Comparison of ENCODE assay signal across 20 cellular contexts in genomic region chr7:132836746-132837145, GRCh38.
DNase-seq lines count a peak whose midpoint lies in the region; ATAC-seq, FAIRE-seq and TF ChIP-seq lines count a peak whose summit lies in the region.
"Had no signal": no experiment of that assay in that cellular context is flagged by ENCODE, and none has a peak within 500 bp of the region (broad histone marks: within the 10 kb centered on the region; RNA-seq: fewer than 3 reads in every experiment).

No MANE protein-coding gene starts in this region.

- H3K4me2 ChIP-seq in H9 (ENCODE audit: insufficient read depth, insufficient read length, low read length) (no peak overlapping the region), astrocyte (ENCODE audit: low read length) (no peak overlapping the region)

- no peak overlapping the region for H3K14ac ChIP-seq in H9 (ENCODE audit: insufficient read depth, low read length)

- H3K9me3 ChIP-seq in H9 (ENCODE audit: control insufficient read depth, low read depth, low read length) (no peaks in the 10 kb centered on the region), astrocyte (ENCODE audit: insufficient read depth, low read depth, low read length) (no peaks in the 10 kb centered on the region)
- H3K9me3 ChIP-seq: gastrocnemius medialis had no signal

- H3K4me3 ChIP-seq in astrocyte (ENCODE audit: insufficient read depth, low read depth, low read length) = no peak overlapping the region
- H3K4me3 ChIP-seq: gastrocnemius medialis had no signal

- H3K4me3 Mint-ChIP-seq in H9 (no peak overlapping the region), astrocyte (ENCODE audit: unreplicated experiment) (no peak overlapping the region), natural killer cell (no peak overlapping the region)
- H3K4me3 Mint-ChIP-seq: activated T-helper 17 cell treated with anti-CD3 and anti-CD28 coated beads, Interleukin-2, amount 50 U/mL, for 72 hours; CD4-positive, CD25-positive, alpha-beta regulatory T cell; central memory CD8-positive, alpha-beta T cell had no signal

- H3K4ac ChIP-seq in H9 (ENCODE audit: low read depth, low read length) = no peak overlapping the region

- peak; percentile 39 for FAIRE-seq in astrocyte (lab: Jason Lieb, UNC)
- FAIRE-seq: A204.1 had no signal

- peaks cover 2% of the 10 kb centered on the region for H3K79me1 ChIP-seq in H9 (ENCODE audit: insufficient read depth, low read depth, low read length, poor library complexity, severe bottlenecking)

- intact Hi-C loops in natural killer cell (cut with micrococcal nuclease) = no loop called here

- H3K27ac ChIP-seq in H9 (ENCODE audit: insufficient read length, low read depth, low read length) (no peak overlapping the region), astrocyte (ENCODE audit: low read depth, low read length) (no peak overlapping the region)
- H3K27ac ChIP-seq: gastrocnemius medialis had no signal

- no peak overlapping the region for H3K9ac ChIP-seq in H9 (ENCODE audit: extremely low read depth, insufficient read length, low read length)
- H3K9ac ChIP-seq in astrocyte (ENCODE audit: low read length) = no peak overlapping the region

- no peak overlapping the region for H4K8ac ChIP-seq in H9 (replicated peaks; ENCODE audit: insufficient read length, low read depth, low read length)

- no peaks in the 10 kb centered on the region for H3K36me3 ChIP-seq in astrocyte (ENCODE audit: insufficient read depth, low read length)
- H3K36me3 ChIP-seq: gastrocnemius medialis had no signal

- TF ChIP-seq CTCF in H9 (conservative IDR thresholded peaks at IDR 0.05) (no peak), astrocyte (IDR thresholded peaks at IDR 0.05; ENCODE audit: insufficient read depth, low read depth, low read length) (no peak), natural killer cell (IDR thresholded peaks at IDR 0.05) (no peak)

- H2BK15ac ChIP-seq in H9 (ENCODE audit: low read depth, low read length) = no peak overlapping the region

- H3K56ac ChIP-seq in H9 (ENCODE audit: insufficient read length, low read depth, low read length) = no peak overlapping the region

- H3K27me3 Mint-ChIP-seq in H9 (ENCODE audit: low read depth) (no peaks in the 10 kb centered on the region), astrocyte (ENCODE audit: low read depth, unreplicated experiment) (no peaks in the 10 kb centered on the region), natural killer cell (ENCODE audit: low read depth in 2 of 2) (no peaks in the 10 kb centered on the region)
- H3K27me3 Mint-ChIP-seq: activated T-helper 17 cell treated with anti-CD3 and anti-CD28 coated beads, Interleukin-2, amount 50 U/mL, for 72 hours; CD4-positive, CD25-positive, alpha-beta regulatory T cell; central memory CD8-positive, alpha-beta T cell had no signal

- no peak overlapping the region for H4K91ac ChIP-seq in H9 (ENCODE audit: insufficient read length, low read depth, low read length)

- ATAC-seq in natural killer cell = no peak
- ATAC-seq in GM21619 (IDR thresholded peaks at IDR 0.05; ENCODE audit: unreplicated experiment) = no peak
- ATAC-seq: activated CD4-positive, CD25-positive, alpha-beta regulatory T cell treated with anti-CD3 and anti-CD28 coated beads, Interleukin-2, amount 50 U/mL, for 24 hours; activated T-helper 17 cell treated with anti-CD3 and anti-CD28 coated beads, Interleukin-2, amount 50 U/mL, for 72 hours; gastrocnemius medialis; stimulated activated naive CD8-positive, alpha-beta T cell treated with anti-CD3 and anti-CD28 coated beads, Interleukin-15, Interleukin-2, amounts not matched to agents 100 U/mL and 50 U/mL, for 24 hours had no signal

- H2AK5ac ChIP-seq in H9 (ENCODE audit: insufficient read length, low read length) = no peak overlapping the region

- H3K4me1 ChIP-seq in H9 (ENCODE audit: insufficient read depth, low read length) = peaks cover 2% of the 10 kb centered on the region; the same call in 1 of the 2 replicates
- no peaks in the 10 kb centered on the region for H3K4me1 ChIP-seq in astrocyte (ENCODE audit: insufficient read depth, low read length)

- peak overlapping the region; percentile 6 to 20 (median 11); a peak in 1 of 7 replicates for H3K27ac Mint-ChIP-seq in H9
- peak overlapping the region; percentile 1 for H3K27ac Mint-ChIP-seq in astrocyte (ENCODE audit: unreplicated experiment)
- no peak overlapping the region for H3K27ac Mint-ChIP-seq in natural killer cell
- H3K27ac Mint-ChIP-seq: activated T-helper 17 cell treated with anti-CD3 and anti-CD28 coated beads, Interleukin-2, amount 50 U/mL, for 72 hours had no signal

- H2BK12ac ChIP-seq in H9 (ENCODE audit: insufficient read length, low read depth, low read length) = no peak overlapping the region

- H3K18ac ChIP-seq in H9 (ENCODE audit: insufficient read length, low read depth, low read length) = no peak overlapping the region

- no peak overlapping the region for H4K5ac ChIP-seq in H9 (ENCODE audit: insufficient read length, low read depth, low read length)

- H4K20me1 ChIP-seq in H9 (ENCODE audit: control insufficient read depth, insufficient read depth, insufficient read length) = no peaks in the 10 kb centered on the region
- H4K20me1 ChIP-seq in astrocyte (ENCODE audit: insufficient read depth, low read length) = no peaks in the 10 kb centered on the region

- H2BK5ac ChIP-seq in H9 (ENCODE audit: insufficient read length, low read length) = no peak overlapping the region

- H2BK20ac ChIP-seq in H9 (ENCODE audit: low read depth, low read length, poor library complexity, severe bottlenecking) = no peak overlapping the region

- no peak overlapping the region for H3K23ac ChIP-seq in H9 (ENCODE audit: insufficient read length, low read depth, low read length)

- H3K4me1 Mint-ChIP-seq in H9 = peaks cover 8 to 14% of the 10 kb centered on the region in 2 experiments
- peaks cover 9% of the 10 kb centered on the region for H3K4me1 Mint-ChIP-seq in astrocyte (ENCODE audit: low read depth, unreplicated experiment)
- peaks cover 0 to 6% of the 10 kb centered on the region in 2 donors for H3K4me1 Mint-ChIP-seq in natural killer cell
- H3K4me1 Mint-ChIP-seq: activated T-helper 17 cell treated with anti-CD3 and anti-CD28 coated beads, Interleukin-2, amount 50 U/mL, for 72 hours; central memory CD8-positive, alpha-beta T cell had no signal

- DNase-seq in A172 (ENCODE audit: low spot score) (peak; percentile 5), H9 (no peak), astrocyte (ENCODE audit: low read depth) (peak; percentile 56), islet precursor cell (peak; percentile 63), natural killer cell (no peak), occipital lobe (lab: John Stamatoyannopoulos, UW) (no peak), DMS153 treated with DMSO at 0.1 percent for 48 hours (lab: John Stamatoyannopoulos, UW; ENCODE audit: unreplicated experiment) (no peak)
- DNase-seq: CD4-positive, CD25-positive, alpha-beta regulatory T cell; DND-41; gastrocnemius medialis; MM.1S; NCI-H1694 treated with DMSO at 0.1 percent for 48 hours; NCI-H446; SIG-M5; stimulated activated naive CD8-positive, alpha-beta T cell treated with anti-CD3 and anti-CD28 coated beads, Interleukin-15, Interleukin-2, amounts not matched to agents 100 U/mL and 50 U/mL, for 24 hours had no signal

- H3K27me3 ChIP-seq in H9 (ENCODE audit: insufficient read depth, low read length) = no peaks in the 10 kb centered on the region
- H3K27me3 ChIP-seq in astrocyte (ENCODE audit: insufficient read depth, low read length) = no peaks in the 10 kb centered on the region
- H3K27me3 ChIP-seq: gastrocnemius medialis had no signal

- H3K9me3 Mint-ChIP-seq in H9 = no peaks in the 10 kb centered on the region
- peaks cover 2% of the 10 kb centered on the region for H3K9me3 Mint-ChIP-seq in astrocyte (ENCODE audit: unreplicated experiment)
- H3K9me3 Mint-ChIP-seq in natural killer cell = no peaks in the 10 kb centered on the region
- H3K9me3 Mint-ChIP-seq: activated T-helper 17 cell treated with anti-CD3 and anti-CD28 coated beads, Interleukin-2, amount 50 U/mL, for 72 hours; central memory CD8-positive, alpha-beta T cell had no signal

- H3K79me2 ChIP-seq in H9 (ENCODE audit: insufficient read depth, low read length) (no peaks in the 10 kb centered on the region), astrocyte (ENCODE audit: insufficient read depth, low read length) (no peaks in the 10 kb centered on the region)

- no peak overlapping the region for H2BK120ac ChIP-seq in H9 (ENCODE audit: low read depth, low read length, poor library complexity, severe bottlenecking)

- H3K36me3 Mint-ChIP-seq in H9 (ENCODE audit: insufficient read depth in 1 of 3, low read depth in 3 of 3) = peaks cover 14 to 17% (median 15%) of the 10 kb centered on the region in 3 experiments
- H3K36me3 Mint-ChIP-seq in astrocyte (ENCODE audit: low read depth, unreplicated experiment) = peaks cover 8% of the 10 kb centered on the region
- peaks cover 14% of the 10 kb centered on the region for H3K36me3 Mint-ChIP-seq in natural killer cell

- H2AFZ ChIP-seq in H9 (ENCODE audit: low read length) = no peak overlapping the region
- H2AFZ ChIP-seq in astrocyte (ENCODE audit: low read depth, low read length) = no peak overlapping the region

- H3T11ph ChIP-seq in H9 (ENCODE audit: low read length) = no peak overlapping the region

- WGBS in H9 (ENCODE audit: extremely low coverage, insufficient read length, low lambda C conversion rate) = no CpG with 5 or more reads among the region's 1 CpG

- H3K23me2 ChIP-seq in H9 (ENCODE audit: insufficient read length, low read depth, low read length, poor library complexity, severe bottlenecking) = no peaks in the 10 kb centered on the region

Comparison
In these comparisons a context has a peak if more than half of its experiments do, and no peak if none do; other contexts are left out.
1. DNase-seq: peak in A172 (single experiment), astrocyte (single experiment) and islet precursor cell (single experiment); none in H9 (single experiment), natural killer cell (single experiment), occipital lobe (single experiment) and DMS153 treated with DMSO at 0.1 percent for 48 hours (single experiment).
2. H3K27ac Mint-ChIP-seq: peak in H9 (3 of 3) and astrocyte (single experiment); none in natural killer cell (0 of 2).